16 cellular contexts compared by ENCODE assay signal in the genomic region with DNA sequence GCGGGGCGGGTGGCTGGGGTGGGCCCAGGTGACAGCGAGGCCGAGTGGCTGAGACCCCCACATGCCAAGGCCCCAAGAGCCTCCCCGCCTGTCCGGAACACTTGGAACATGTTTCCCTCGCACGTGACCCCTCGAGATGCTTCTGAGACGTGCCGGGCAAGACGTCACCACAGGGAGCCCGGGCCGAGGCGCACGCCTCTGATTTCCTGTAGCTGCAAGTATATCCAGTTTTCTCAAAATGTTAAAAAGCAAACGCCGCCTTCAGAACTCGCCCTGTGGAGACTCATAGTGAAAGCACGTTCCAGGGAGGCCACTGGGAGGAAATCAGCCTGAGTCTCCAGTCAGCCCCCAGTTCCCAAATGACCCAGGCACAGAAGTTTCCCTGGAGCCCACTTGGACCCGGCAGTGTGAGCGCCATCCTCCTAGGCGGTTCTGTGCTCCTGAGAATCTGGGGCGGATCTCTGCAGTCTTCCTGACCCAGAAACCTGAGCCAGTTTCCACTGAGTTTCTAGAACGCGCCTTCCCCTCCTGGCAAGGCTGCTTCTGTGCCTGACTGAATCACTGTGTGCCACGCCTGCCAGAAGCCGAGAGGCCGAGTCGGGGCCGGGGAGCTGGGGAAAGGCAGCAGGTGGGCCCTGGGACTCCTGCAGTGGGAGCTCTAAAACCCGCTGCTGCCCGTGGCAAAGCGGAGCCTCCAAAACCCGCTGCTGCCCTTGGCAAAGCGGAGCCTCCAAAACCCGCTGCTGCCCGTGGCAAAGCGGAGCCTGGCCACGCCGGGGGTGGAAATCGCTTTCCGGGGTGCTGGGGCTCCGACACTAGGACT.
DNase-seq lines count a peak whose midpoint lies in the region; ATAC-seq and TF ChIP-seq lines count a peak whose summit lies in the region.
"Had no signal": no experiment of that assay in that cellular context is flagged by ENCODE, and none has a peak within 500 bp of the region (broad histone marks: within the 10 kb centered on the region; RNA-seq: fewer than 3 reads in every experiment).

No MANE protein-coding gene starts in this region.

- H3K27ac ChIP-seq in right atrium auricular region, result no peak overlapping the region

- peaks cover 3 to 5% of the 10 kb centered on the region in 2 donors for H3K36me3 Mint-ChIP-seq in naive B cell
- peaks cover 30% of the 10 kb centered on the region for H3K36me3 Mint-ChIP-seq in effector memory CD8-positive, alpha-beta T cell (ENCODE audit: insufficient read depth)
- peaks cover 46% of the 10 kb centered on the region for H3K36me3 Mint-ChIP-seq in stimulated activated memory B cell treated with anti-CD40 and anti-IgM and Interleukin-4, amounts not matched to agents 10 μg/mL and 1 μg/mL and 100 μg/mL, for 72 hours
- H3K36me3 Mint-ChIP-seq: natural killer cell treated with Interleukin-12 subunit alpha and Interleukin-12 subunit beta and Interleukin-15 and Interleukin-18, amount 100 ng/mL, for 72 hours had no signal

- no peak for TF ChIP-seq CTCF in right atrium auricular region (IDR thresholded peaks at IDR 0.05)

- peaks cover 39% of the 10 kb centered on the region for H3K36me3 ChIP-seq in right atrium auricular region

- H3K4me3 ChIP-seq in right atrium auricular region, result no peak overlapping the region
- H3K4me3 ChIP-seq: smooth muscle cell had no signal

- H3K4me1 Mint-ChIP-seq in naive B cell, result peaks cover 8 to 19% (median 13%) of the 10 kb centered on the region in 3 donors
- H3K4me1 Mint-ChIP-seq in effector memory CD8-positive, alpha-beta T cell (ENCODE audit: low read depth in 2 of 2), result peaks cover 6 to 7% of the 10 kb centered on the region in 2 donors
- peaks cover 7% of the 10 kb centered on the region for H3K4me1 Mint-ChIP-seq in stimulated activated memory B cell treated with anti-CD40 and anti-IgM and Interleukin-4, amounts not matched to agents 10 μg/mL and 1 μg/mL and 100 μg/mL, for 72 hours

- peak; percentile 30 for DNase-seq in Right ventricle myocardium superior
- no peak for DNase-seq in right atrium auricular region (ENCODE audit: low spot score)
- no peak for DNase-seq in naive B cell
- no peak for DNase-seq in iPS-NIHi7 (ENCODE audit: extremely low spot score)
- DNase-seq in effector memory CD8-positive, alpha-beta T cell, result no peak
- DNase-seq: activated CD8-positive, alpha-beta memory T cell treated with anti-CD3 and anti-CD28 coated beads, Interleukin-2, amount 50 U/mL, for 4 hours; Caco-2; HFFc6; NCI-H2171 had no signal

- H3K4me1 ChIP-seq in right atrium auricular region, result peaks cover 0 to 8% of the 10 kb centered on the region in 2 donors
- H3K4me1 ChIP-seq: Caco-2 had no signal

- H3K27me3 Mint-ChIP-seq in naive B cell, result no peaks in the 10 kb centered on the region
- no peaks in the 10 kb centered on the region for H3K27me3 Mint-ChIP-seq in effector memory CD8-positive, alpha-beta T cell
- no peaks in the 10 kb centered on the region for H3K27me3 Mint-ChIP-seq in stimulated activated memory B cell treated with anti-CD40 and anti-IgM and Interleukin-4, amounts not matched to agents 10 μg/mL and 1 μg/mL and 100 μg/mL, for 72 hours
- H3K27me3 Mint-ChIP-seq: activated naive CD8-positive, alpha-beta T cell treated with anti-CD3 and anti-CD28 coated beads, Interleukin-2, amount 10 ng/mL, durations not matched to agents 7 days and 5 days; natural killer cell treated with Interleukin-12 subunit alpha and Interleukin-12 subunit beta and Interleukin-15 and Interleukin-18, amount 100 ng/mL, for 72 hours had no signal

- no peaks in the 10 kb centered on the region for H3K9me3 ChIP-seq in right atrium auricular region
- H3K9me3 ChIP-seq: Caco-2 had no signal

- no peaks in the 10 kb centered on the region for H3K9me3 Mint-ChIP-seq in naive B cell
- H3K9me3 Mint-ChIP-seq in effector memory CD8-positive, alpha-beta T cell, result no peaks in the 10 kb centered on the region
- H3K9me3 Mint-ChIP-seq in stimulated activated memory B cell treated with anti-CD40 and anti-IgM and Interleukin-4, amounts not matched to agents 10 μg/mL and 1 μg/mL and 100 μg/mL, for 72 hours, result no peaks in the 10 kb centered on the region
- H3K9me3 Mint-ChIP-seq: activated naive CD8-positive, alpha-beta T cell treated with anti-CD3 and anti-CD28 coated beads, Interleukin-2, amount 10 ng/mL, durations not matched to agents 7 days and 5 days; HFFc6; natural killer cell treated with Interleukin-12 subunit alpha and Interleukin-12 subunit beta and Interleukin-15 and Interleukin-18, amount 100 ng/mL, for 72 hours had no signal

- no peak for ATAC-seq in Right ventricle myocardium superior (ENCODE audit: poor library complexity)
- peak; percentile 19 for ATAC-seq in esophagus mucosa
- no peak for ATAC-seq in naive B cell (ENCODE audit: low read depth in 2 of 2)
- ATAC-seq in effector memory CD8-positive, alpha-beta T cell (replicated peaks), result no peak
- no peak for ATAC-seq in stimulated activated memory B cell treated with anti-CD40 and anti-IgM and Interleukin-4, amounts not matched to agents 10 μg/mL and 1 μg/mL and 100 μg/mL, for 72 hours
- no peak for ATAC-seq in GM18870 (IDR thresholded peaks at IDR 0.05; ENCODE audit: unreplicated experiment)
- ATAC-seq: left lobe of liver; natural killer cell treated with Interleukin-12 subunit alpha and Interleukin-12 subunit beta and Interleukin-15 and Interleukin-18, amount 100 ng/mL, for 72 hours had no signal

- no peaks in the 10 kb centered on the region for H3K27me3 ChIP-seq in right atrium auricular region

- peak overlapping the region in 1 of 8 donors; percentile 42 for H3K4me3 Mint-ChIP-seq in naive B cell
- H3K4me3 Mint-ChIP-seq in effector memory CD8-positive, alpha-beta T cell, result no peak overlapping the region
- no peak overlapping the region for H3K4me3 Mint-ChIP-seq in stimulated activated memory B cell treated with anti-CD40 and anti-IgM and Interleukin-4, amounts not matched to agents 10 μg/mL and 1 μg/mL and 100 μg/mL, for 72 hours
- H3K4me3 Mint-ChIP-seq: activated naive CD8-positive, alpha-beta T cell treated with anti-CD3 and anti-CD28 coated beads, Interleukin-2, amount 10 ng/mL, durations not matched to agents 7 days and 5 days; HFFc6; natural killer cell treated with Interleukin-12 subunit alpha and Interleukin-12 subunit beta and Interleukin-15 and Interleukin-18, amount 100 ng/mL, for 72 hours had no signal

- intact Hi-C loops in Right ventricle myocardium superior (cut with DNase I), result no loop called here

- peak overlapping the region in 4 of 6 donors; percentile 24 to 79 (median 70) for H3K27ac Mint-ChIP-seq in naive B cell
- no peak overlapping the region for H3K27ac Mint-ChIP-seq in effector memory CD8-positive, alpha-beta T cell
- no peak overlapping the region for H3K27ac Mint-ChIP-seq in stimulated activated memory B cell treated with anti-CD40 and anti-IgM and Interleukin-4, amounts not matched to agents 10 μg/mL and 1 μg/mL and 100 μg/mL, for 72 hours
- H3K27ac Mint-ChIP-seq: activated naive CD8-positive, alpha-beta T cell treated with anti-CD3 and anti-CD28 coated beads, Interleukin-2, amount 10 ng/mL, durations not matched to agents 7 days and 5 days; HFFc6; natural killer cell treated with Interleukin-12 subunit alpha and Interleukin-12 subunit beta and Interleukin-15 and Interleukin-18, amount 100 ng/mL, for 72 hours had no signal

Comparison
In these comparisons a context has a peak if more than half of its experiments do, and no peak if none do; other contexts are left out.
1. H3K27ac Mint-ChIP-seq: peak in naive B cell (4 of 6); none in effector memory CD8-positive, alpha-beta T cell (0 of 2) and stimulated activated memory B cell treated with anti-CD40 and anti-IgM and Interleukin-4, amounts not matched to agents 10 μg/mL and 1 μg/mL and 100 μg/mL, for 72 hours (single experiment).